In the genomic region with DNA sequence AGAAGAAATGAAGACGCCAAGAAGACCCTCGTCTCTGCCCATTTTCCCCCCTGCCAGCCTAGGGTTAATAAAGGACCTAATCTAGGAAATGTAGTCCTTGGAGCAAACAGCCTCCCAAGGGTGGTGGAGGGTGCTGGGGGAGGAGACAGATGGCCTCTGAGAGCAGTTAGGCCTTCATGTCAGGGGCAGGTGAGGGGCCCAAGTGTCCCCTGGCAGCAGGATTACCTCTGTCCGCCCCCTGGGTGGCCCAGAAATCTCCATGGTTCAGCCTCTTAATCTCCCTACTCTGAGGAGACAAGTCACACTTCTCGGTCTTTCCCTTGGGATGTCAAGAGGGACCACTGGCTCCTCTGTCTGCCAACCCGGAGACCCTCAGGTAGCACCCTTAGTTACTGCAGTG, we compare ENCODE assay signal across 13 cellular contexts.
DNase-seq lines count a peak whose midpoint lies in the region; TF ChIP-seq lines count a peak whose summit lies in the region.
"Had no signal": no experiment of that assay in that cellular context is flagged by ENCODE, and none has a peak within 500 bp of the region (broad histone marks: within the 10 kb centered on the region; RNA-seq: fewer than 3 reads in every experiment).

No MANE protein-coding gene starts in this region.

- intact Hi-C loops in spleen (cut with DNase I; ENCODE audit: low total_unique reads): no loop called here

- no peak for TF ChIP-seq CTCF in spleen (IDR thresholded peaks at IDR 0.05 in 8 of 11, conservative IDR thresholded peaks at IDR 0.05 in 3 of 11)

- no peak overlapping the region for H3K4me3 ChIP-seq in H7 (ENCODE audit: insufficient read depth, low read depth, low read length)
- no peak overlapping the region for H3K4me3 ChIP-seq in spleen
- H3K4me3 ChIP-seq: MG63 had no signal

- DNase-seq in H7 (peak; percentile 11), NCI-H69 (lab: John Stamatoyannopoulos, UW) (peak; percentile 32), ecto neural progenitor cell (ENCODE audit: low spot score) (peak; percentile 45), spleen (peak; percentile 24), occipital lobe (lab: John Stamatoyannopoulos, UW) (no peak), NCI-H187 (lab: John Stamatoyannopoulos, UW) (no peak)
- no peak for DNase-seq in activated naive CD4-positive, alpha-beta T cell (lab: John Stamatoyannopoulos, UW)
- DNase-seq: DMS79; MG63; NCI-H1694 treated with DMSO at 0.1 percent for 48 hours; NCI-H446; NK-92 treated with Interleukin-12 subunit alpha and Interleukin-12 subunit beta, amount 100 ng/mL, for 24 hours had no signal

- no peak for TF ChIP-seq POLR2A in spleen (IDR thresholded peaks at IDR 0.05)

- no peak overlapping the region for H3K27ac ChIP-seq in spleen

- H3K36me3 ChIP-seq in H7 (replicated peaks; ENCODE audit: control insufficient read depth, insufficient read depth, low read length) (no peaks in the 10 kb centered on the region), spleen (no peaks in the 10 kb centered on the region)
- H3K36me3 ChIP-seq: BE2C, MG63 had no signal

- WGBS in spleen, 5 donors: 85 to 93% (median 87%) methylated on average over 4 to 5 of the region's 5 CpGs

- no peaks in the 10 kb centered on the region for H3K9me3 ChIP-seq in spleen
- H3K9me3 ChIP-seq: BE2C, MG63 had no signal

- H3K4me1 ChIP-seq in spleen: no peaks in the 10 kb centered on the region

- H3K27me3 ChIP-seq in H7 (ENCODE audit: control insufficient read depth, insufficient read depth, low read length) (no peaks in the 10 kb centered on the region), spleen (replicated peaks in 1 of 7) (peaks cover 0 to 25% (median 0%) of the 10 kb centered on the region in 7 donors)
- H3K27me3 ChIP-seq: BE2C had no signal

Comparison
In these comparisons a context has a peak if more than half of its experiments do, and no peak if none do; other contexts are left out.
1. DNase-seq: peak in H7 (single experiment), NCI-H69 (single experiment), ecto neural progenitor cell (single experiment) and spleen (single experiment); none in occipital lobe (single experiment), NCI-H187 (0 of 2) and activated naive CD4-positive, alpha-beta T cell (0 of 4).